19 cellular contexts compared by ENCODE assay signal in the genomic region with DNA sequence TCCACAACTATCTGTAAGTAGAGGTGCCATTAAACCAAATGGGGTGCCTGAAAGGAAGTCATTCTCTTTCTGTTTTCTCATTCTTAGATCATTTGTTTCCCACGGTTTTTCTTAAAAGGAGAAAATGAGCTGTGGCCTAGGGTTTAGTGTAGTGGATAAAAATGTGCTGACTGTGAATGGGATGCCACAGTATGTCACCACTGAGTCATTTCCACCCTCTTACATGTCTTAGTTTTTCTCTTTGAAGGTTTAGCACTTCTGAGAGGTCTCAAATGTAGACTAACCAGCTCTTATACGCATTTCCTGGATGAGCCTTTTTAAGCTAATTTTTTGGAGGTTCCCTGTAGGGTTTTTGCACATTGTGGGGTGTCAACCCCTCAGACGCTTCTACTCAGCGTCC.
DNase-seq lines count a peak whose midpoint lies in the region; ATAC-seq, FAIRE-seq and TF ChIP-seq lines count a peak whose summit lies in the region.
"Had no signal": no experiment of that assay in that cellular context is flagged by ENCODE, and none has a peak within 500 bp of the region (broad histone marks: within the 10 kb centered on the region; RNA-seq: fewer than 3 reads in every experiment).

No MANE protein-coding gene starts in this region.

- TF ChIP-seq CTCF in MCF 10A (IDR thresholded peaks at IDR 0.05; ENCODE audit: unreplicated experiment), result no peak
- TF ChIP-seq CTCF in breast epithelium (IDR thresholded peaks at IDR 0.05), result no peak
- TF ChIP-seq CTCF in keratinocyte (optimal IDR thresholded peaks at IDR 0.05 in 1 of 3, IDR thresholded peaks at IDR 0.05 in 1 of 3, conservative IDR thresholded peaks at IDR 0.05 in 1 of 3; ENCODE audit: extremely low read depth in 1 of 3, insufficient read depth in 2 of 3, low read length in 3 of 3), result no peak
- TF ChIP-seq CTCF in transverse colon (IDR thresholded peaks at IDR 0.05), result no peak

- H3K4me1 ChIP-seq in breast epithelium (no peaks in the 10 kb centered on the region), keratinocyte (ENCODE audit: control insufficient read depth, extremely low read depth, insufficient read depth, low read length) (peaks cover 3% of the 10 kb centered on the region), transverse colon (no peaks in the 10 kb centered on the region)
- H3K4me1 ChIP-seq: SJCRH30 had no signal

- H3K27ac ChIP-seq in breast epithelium (no peak overlapping the region), keratinocyte (ENCODE audit: control insufficient read depth, insufficient read depth, low read length) (peak overlapping the region; percentile 47), transverse colon (no peak overlapping the region)
- H3K27ac ChIP-seq: 22Rv1, C4-2B, KMS-11, RWPE1, SJCRH30 had no signal

- POLR2A ChIA-PET in MCF 10A (lab: Yijun Ruan, JAX), result interaction anchor here (0.8 kb wide), 1 partner anchor 9 kb away, joined by 4 read pairs; no protein-coding TSS in a partner anchor

- in situ Hi-C loops in transverse colon (cut with MboI; ENCODE audit: low pct_ligation_motif_present in 1 of 4, low pct_unique_long_range_greater_than_20kb in 1 of 4, low sequenced_read_pairs in 3 of 4), result no loop called here

- TF ChIP-seq EP300 in transverse colon (IDR thresholded peaks at IDR 0.05; ENCODE audit: low read depth), result no peak

- ATAC-seq in HG02870 (IDR thresholded peaks at IDR 0.05; ENCODE audit: unreplicated experiment), result no peak
- ATAC-seq in GM21723 (IDR thresholded peaks at IDR 0.05; ENCODE audit: unreplicated experiment), result no peak

- TF ChIP-seq POLR2A in breast epithelium (IDR thresholded peaks at IDR 0.05) (no peak), transverse colon (IDR thresholded peaks at IDR 0.05) (no peak)

- dilution Hi-C loops in keratinocyte (cut with MboI; ENCODE audit: extremely low pct_ligation_motif_present, low sequenced_read_pairs), result no loop called here

- H3K4me1 Mint-ChIP-seq in MCF 10A (ENCODE audit: insufficient read depth, unreplicated experiment), result peaks cover 2% of the 10 kb centered on the region

- no peak overlapping the region for H3K27ac Mint-ChIP-seq in MCF 10A (ENCODE audit: low read depth, unreplicated experiment)

- H3K9ac ChIP-seq in keratinocyte (ENCODE audit: control insufficient read depth, extremely low read depth, insufficient read depth, low read length), result no peak overlapping the region
- H3K9ac ChIP-seq: KMS-11 had no signal

- H3K9me3 ChIP-seq in breast epithelium, result peaks cover 0 to 5% of the 10 kb centered on the region in 2 donors
- no peaks in the 10 kb centered on the region for H3K9me3 ChIP-seq in keratinocyte (ENCODE audit: control insufficient read depth, low read depth, low read length)
- H3K9me3 ChIP-seq in transverse colon, result no peaks in the 10 kb centered on the region
- H3K9me3 ChIP-seq: SJCRH30 had no signal

- H3K27me3 Mint-ChIP-seq in MCF 10A (ENCODE audit: insufficient read depth, unreplicated experiment), result no peaks in the 10 kb centered on the region

- no TSS peak for BruUV-seq in MCF 10A (replicated peaks; lab: Mats Ljungman, UMichigan)

- H3K36me3 ChIP-seq in breast epithelium (no peaks in the 10 kb centered on the region), keratinocyte (ENCODE audit: control insufficient read depth in 2 of 2, extremely low read depth in 1 of 2, insufficient read depth in 2 of 2, low read length in 2 of 2) (no peaks in the 10 kb centered on the region), transverse colon (no peaks in the 10 kb centered on the region)
- H3K36me3 ChIP-seq: SJCRH30 had no signal

- intact Hi-C loops in MCF 10A (cut with micrococcal nuclease) (no loop called here), breast epithelium (cut with DNase I; ENCODE audit: low total_unique reads) (no loop called here), transverse colon (cut with DNase I; ENCODE audit: low total_unique reads) (no loop called here)

- H3K4me3 Mint-ChIP-seq in MCF 10A (ENCODE audit: unreplicated experiment), result no peak overlapping the region

- no peak overlapping the region for H2AFZ ChIP-seq in keratinocyte (ENCODE audit: control insufficient read depth, low read length)

- CTCF ChIA-PET in MCF 10A (lab: Yijun Ruan, JAX), result interaction anchor here (0.5 kb wide), 1 partner anchor 952 kb away, joined by 3 read pairs; no protein-coding TSS in a partner anchor

- no peaks in the 10 kb centered on the region for H3K36me3 Mint-ChIP-seq in MCF 10A (ENCODE audit: insufficient read depth, unreplicated experiment)

- DNase-seq in MCF 10A (ENCODE audit: unreplicated experiment) (peak; percentile 6), breast epithelium (ENCODE audit: low spot score in 2 of 2) (no peak), astrocyte of the hippocampus (ENCODE audit: low read depth, low spot score) (peak; percentile 0), keratinocyte (ENCODE audit: low read depth, low spot score) (no peak), NCI-H2227 treated with DMSO at 0.1 percent for 48 hours (lab: John Stamatoyannopoulos, UW) (no peak), transverse colon (no peak)
- DNase-seq: COR-L47, DMS153, NCI-H1930, NCI-H524, SJCRH30 had no signal

- no peaks in the 10 kb centered on the region for H3K79me2 ChIP-seq in keratinocyte (ENCODE audit: control insufficient read depth, insufficient read depth, low read length)

- 64% methylated on average over 4 of the region's 4 CpGs; no CpG with 5 or more reads in 1 of the 2 donors for WGBS in transverse colon (ENCODE audit: low coverage in 1 of 2), 2 donors

- peaks cover 0 to 4% of the 10 kb centered on the region in 2 donors for H3K27me3 ChIP-seq in breast epithelium
- H3K27me3 ChIP-seq in keratinocyte (ENCODE audit: control insufficient read depth, extremely low read depth, insufficient read depth, low read length), result no peaks in the 10 kb centered on the region
- H3K27me3 ChIP-seq in transverse colon, result no peaks in the 10 kb centered on the region
- H3K27me3 ChIP-seq: SJCRH30 had no signal

- H4K20me1 ChIP-seq in keratinocyte (ENCODE audit: control insufficient read depth, extremely low read depth, insufficient read depth, low read length), result no peaks in the 10 kb centered on the region

- no peak overlapping the region for H3K4me3 ChIP-seq in breast epithelium
- H3K4me3 ChIP-seq in keratinocyte (ENCODE audit: control insufficient read depth in 2 of 3, extremely low read depth in 1 of 3, insufficient read depth in 2 of 3, low read depth in 1 of 3, low read length in 3 of 3), result no peak overlapping the region
- no peak overlapping the region for H3K4me3 ChIP-seq in transverse colon
- H3K4me3 ChIP-seq: SJCRH30 had no signal

- peak overlapping the region; percentile 2 for H3K4me2 ChIP-seq in keratinocyte (ENCODE audit: control insufficient read depth, extremely low read depth, insufficient read depth, low read depth, low read length)
- H3K4me2 ChIP-seq: KMS-11 had no signal

- peak; percentile 67 for FAIRE-seq in keratinocyte (lab: Jason Lieb, UNC)
- FAIRE-seq: GM12891, H1 had no signal

- H3K9me3 Mint-ChIP-seq in MCF 10A (ENCODE audit: unreplicated experiment), result no peaks in the 10 kb centered on the region

- no peaks in the 10 kb centered on the region for H3K9me1 ChIP-seq in keratinocyte (ENCODE audit: control insufficient read depth, extremely low read depth, insufficient read depth, low read length)

Comparison
In these comparisons a context has a peak if more than half of its experiments do, and no peak if none do; other contexts are left out.
1. DNase-seq: peak in MCF 10A (single experiment) and astrocyte of the hippocampus (single experiment); none in breast epithelium (0 of 2), keratinocyte (single experiment), NCI-H2227 treated with DMSO at 0.1 percent for 48 hours (single experiment) and transverse colon (single experiment).